In the genomic region with DNA sequence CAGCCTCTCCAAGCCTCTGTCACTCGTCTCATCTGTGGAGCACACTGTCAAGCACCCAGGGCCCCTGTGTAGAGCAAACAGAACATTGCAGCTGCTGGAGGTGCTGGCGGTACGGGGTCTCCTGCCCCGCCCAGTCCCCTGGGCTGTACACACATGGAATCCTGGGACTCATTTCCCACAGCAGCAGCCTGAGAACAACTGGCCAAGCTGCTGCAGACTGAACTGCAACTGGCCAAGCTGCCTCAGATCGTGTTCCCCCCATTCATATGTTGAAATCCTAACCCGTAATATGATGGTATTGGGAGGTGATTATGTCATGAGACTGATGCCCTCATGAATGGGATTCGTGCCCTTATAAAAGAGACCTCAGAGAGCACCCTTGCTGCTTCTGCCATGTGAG, we compare ENCODE assay signal across 12 cellular contexts.
DNase-seq lines count a peak whose midpoint lies in the region; ATAC-seq and TF ChIP-seq lines count a peak whose summit lies in the region.
"Had no signal": no experiment of that assay in that cellular context is flagged by ENCODE, and none has a peak within 500 bp of the region (broad histone marks: within the 10 kb centered on the region; RNA-seq: fewer than 3 reads in every experiment).

No MANE protein-coding gene starts in this region.

- TF ChIP-seq CTCF in coronary artery (IDR thresholded peaks at IDR 0.05) = no peak
- no peak for TF ChIP-seq CTCF in nephron progenitor cell (IDR thresholded peaks at IDR 0.05)

- DNase-seq in left ventricle myocardium superior (no peak), left cardiac atrium (no peak), NCI-H345 (lab: John Stamatoyannopoulos, UW) (peak; percentile 90), coronary artery (ENCODE audit: low spot score) (peak; percentile 50), nucleus accumbens (lab: John Stamatoyannopoulos, UW) (no peak), nephron progenitor cell (no peak)
- DNase-seq: activated CD4-positive, alpha-beta T cell treated with anti-CD3 and anti-CD28 coated beads for 1 hour; activated gamma-delta T cell; heart left ventricle had no signal

- H3K9me3 Mint-ChIP-seq in nephron progenitor cell = no peaks in the 10 kb centered on the region

- no peak overlapping the region for H3K4me3 Mint-ChIP-seq in nephron progenitor cell

- no peaks in the 10 kb centered on the region for H3K27me3 Mint-ChIP-seq in nephron progenitor cell (ENCODE audit: low read depth, poor library complexity)

- H3K36me3 Mint-ChIP-seq in nephron progenitor cell (ENCODE audit: low read depth) = peaks cover 54% of the 10 kb centered on the region

- no peak overlapping the region for H3K4me3 ChIP-seq in coronary artery
- H3K4me3 ChIP-seq: HAP-1, heart left ventricle had no signal

- no peak overlapping the region for H3K27ac Mint-ChIP-seq in nephron progenitor cell

- intact Hi-C loops in left ventricle myocardium superior (cut with micrococcal nuclease) (no loop called here), left cardiac atrium (cut with DNase I) (no loop called here)

- H3K4me1 Mint-ChIP-seq in nephron progenitor cell = peaks cover 46% of the 10 kb centered on the region

- H3K27ac ChIP-seq in coronary artery = no peak overlapping the region
- H3K27ac ChIP-seq: C4-2B, heart left ventricle had no signal

- peak; percentile 44 for ATAC-seq in left ventricle myocardium superior
- ATAC-seq in left cardiac atrium = no peak
- no peak for ATAC-seq in GM19455 (IDR thresholded peaks at IDR 0.05; ENCODE audit: unreplicated experiment)
- ATAC-seq: heart left ventricle had no signal

Comparison
In these comparisons a context has a peak if more than half of its experiments do, and no peak if none do; other contexts are left out.
1. DNase-seq: peak in NCI-H345 (single experiment) and coronary artery (single experiment); none in left ventricle myocardium superior (single experiment), left cardiac atrium (single experiment), nucleus accumbens (0 of 56) and nephron progenitor cell (single experiment).